In the genomic region with DNA sequence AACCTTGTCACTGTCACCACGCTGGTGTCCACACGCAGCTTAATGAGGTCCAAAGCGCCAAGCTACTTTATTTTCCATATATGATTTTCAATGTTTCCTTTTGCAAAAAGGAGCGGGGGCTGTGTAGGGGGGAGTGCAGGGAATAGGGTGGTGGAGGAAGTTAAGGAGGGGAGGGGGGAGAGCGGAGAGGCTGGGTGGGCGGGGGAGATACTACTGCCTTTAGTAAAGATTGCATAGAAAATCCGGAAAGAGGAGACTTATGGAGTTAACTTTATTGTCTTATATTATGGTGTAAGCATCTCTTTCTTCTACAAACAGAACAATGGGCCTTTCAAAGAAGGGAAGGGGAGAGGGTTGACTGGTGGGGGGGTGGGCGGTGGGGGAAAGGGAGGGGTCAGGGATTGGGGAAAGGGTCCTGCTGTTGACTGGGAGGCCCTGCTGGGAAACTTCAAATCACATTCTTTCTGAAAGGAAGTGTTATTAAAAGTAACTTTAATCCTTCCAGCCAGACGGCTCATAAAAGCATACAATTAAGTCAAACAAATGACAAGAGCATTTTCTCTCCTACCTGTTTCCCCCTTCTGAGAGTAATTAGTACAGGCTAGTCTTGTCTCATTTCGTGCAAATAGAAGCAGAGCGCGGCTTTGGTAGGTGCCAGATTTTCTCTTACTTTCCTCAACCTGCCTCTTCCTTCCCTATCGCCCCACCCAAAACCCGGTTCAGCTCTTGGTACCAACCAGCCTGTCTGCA, we compare ENCODE assay signal across 11 cellular contexts.
DNase-seq lines count a peak whose midpoint lies in the region; ATAC-seq and TF ChIP-seq lines count a peak whose summit lies in the region.
"Had no signal": no experiment of that assay in that cellular context is flagged by ENCODE, and none has a peak within 500 bp of the region (broad histone marks: within the 10 kb centered on the region; RNA-seq: fewer than 3 reads in every experiment).

No MANE protein-coding gene starts in this region.

- no peak for TF ChIP-seq CTCF in cardiac muscle cell (IDR thresholded peaks at IDR 0.05; ENCODE audit: low read depth, low read length)
- TF ChIP-seq CTCF in coronary artery (IDR thresholded peaks at IDR 0.05), result no peak
- no peak for TF ChIP-seq CTCF in vagina (IDR thresholded peaks at IDR 0.05)

- H3K9me3 ChIP-seq in cardiac muscle cell (ENCODE audit: low read depth) (no peaks in the 10 kb centered on the region), mucosa of rectum (ENCODE audit: control insufficient read depth in 2 of 2, low read length in 2 of 2) (no peaks in the 10 kb centered on the region), vagina (no peaks in the 10 kb centered on the region)

- H3K27me3 ChIP-seq in cardiac muscle cell (no peaks in the 10 kb centered on the region), mucosa of rectum (ENCODE audit: control insufficient read depth in 2 of 2, insufficient read depth in 2 of 2, low read length in 2 of 2) (peaks cover 0 to 13% of the 10 kb centered on the region in 2 donors), vagina (no peaks in the 10 kb centered on the region)

- no peaks in the 10 kb centered on the region for H3K4me1 ChIP-seq in cardiac muscle cell (ENCODE audit: low read depth)
- H3K4me1 ChIP-seq in mucosa of rectum (ENCODE audit: control insufficient read depth in 2 of 2, insufficient read depth in 2 of 2, low read length in 2 of 2), result peaks cover 0 to 5% of the 10 kb centered on the region in 2 donors
- peaks cover 11% of the 10 kb centered on the region for H3K4me1 ChIP-seq in vagina

- H3K27ac ChIP-seq in cardiac muscle cell (no peak overlapping the region), coronary artery (no peak overlapping the region), mucosa of rectum (ENCODE audit: low read depth in 2 of 2, low read length in 2 of 2) (no peak overlapping the region), vagina (no peak overlapping the region)

- H3K4me3 ChIP-seq in cardiac muscle cell, result peak overlapping the region; percentile 37
- H3K4me3 ChIP-seq in coronary artery, result peak overlapping the region; percentile 63
- H3K4me3 ChIP-seq in mucosa of rectum (ENCODE audit: low read length in 2 of 2), result peak overlapping the region; percentile 37 to 38
- H3K4me3 ChIP-seq in vagina, result peak overlapping the region; percentile 33 to 49

- no peaks in the 10 kb centered on the region for H3K36me3 ChIP-seq in cardiac muscle cell
- no peaks in the 10 kb centered on the region for H3K36me3 ChIP-seq in mucosa of rectum (ENCODE audit: control insufficient read depth in 2 of 2, insufficient read depth in 2 of 2, low read length in 2 of 2)
- H3K36me3 ChIP-seq in vagina, result no peaks in the 10 kb centered on the region

- DNase-seq in cardiac muscle cell (ENCODE audit: low read depth in 1 of 2, low spot score in 1 of 2) (no peak), left cardiac atrium (no peak), coronary artery (ENCODE audit: low spot score) (no peak), vagina (ENCODE audit: extremely low spot score in 2 of 2) (no peak), AG20443 (ENCODE audit: low spot score) (no peak)
- DNase-seq in activated CD8-positive, alpha-beta memory T cell treated with anti-CD3 and anti-CD28 coated beads for 24 hours, result no peak
- DNase-seq: activated naive CD8-positive, alpha-beta T cell treated with anti-CD3 and anti-CD28 coated beads for 36 hours; CD4-positive, CD25-positive, alpha-beta regulatory T cell; stimulated activated CD8-positive, alpha-beta memory T cell treated with anti-CD3 and anti-CD28 coated beads, Interleukin-4, amount 100 ng/mL, for 48 hours had no signal

- intact Hi-C loops in left cardiac atrium (cut with DNase I) (no loop called here), vagina (cut with DNase I) (no loop called here)

- no peak for ATAC-seq in left cardiac atrium
- ATAC-seq in GM18498 (IDR thresholded peaks at IDR 0.05; ENCODE audit: unreplicated experiment), result no peak

- TF ChIP-seq POLR2A in vagina (IDR thresholded peaks at IDR 0.05), result no peak

- H3K9ac ChIP-seq in mucosa of rectum (ENCODE audit: low read depth in 1 of 2, low read length in 2 of 2), result no peak overlapping the region
